ENCODE assay signal across 8 cellular contexts in genomic region chr10:118958984-118959916, GRCh38.
DNase-seq lines count a peak whose midpoint lies in the region; ATAC-seq, FAIRE-seq and TF ChIP-seq lines count a peak whose summit lies in the region.

No MANE protein-coding gene starts in this region.

- H2BK12ac ChIP-seq in mesenchymal stem cell (ENCODE audit: low read length in 2 of 2), result peak overlapping the region; percentile 49 to 86

- no peaks in the 10 kb centered on the region for H3K9me2 ChIP-seq in Loucy (replicated peaks; ENCODE audit: low read depth, low read length)

- no peak overlapping the region for H2AK5ac ChIP-seq in mesenchymal stem cell (ENCODE audit: low read length, severe bottlenecking)

- TF ChIP-seq CTCF in AG04449 (IDR thresholded peaks at IDR 0.05; ENCODE audit: insufficient read depth, low read length, missing control alignments) (no peak), Loucy (conservative IDR thresholded peaks at IDR 0.05; ENCODE audit: low read length) (no peak), bronchial epithelial cell (IDR thresholded peaks at IDR 0.05; ENCODE audit: insufficient read depth, low read length, severe bottlenecking) (no peak), brain microvascular endothelial cell (IDR thresholded peaks at IDR 0.05; ENCODE audit: low read depth, low read length, missing control alignments) (no peak)

- H3K27me3 ChIP-seq in Loucy (ENCODE audit: insufficient read depth, low read length, poor library complexity, severe bottlenecking) (no peaks in the 10 kb centered on the region), bronchial epithelial cell (ENCODE audit: control insufficient read depth, insufficient read depth, low read length) (no peaks in the 10 kb centered on the region), mesenchymal stem cell (ENCODE audit: control insufficient read depth in 1 of 2, insufficient read depth in 1 of 2, low read length in 2 of 2) (peaks cover 0 to 6% of the 10 kb centered on the region in 2 experiments), brain microvascular endothelial cell (replicated peaks) (no peaks in the 10 kb centered on the region)

- H3K4me3 ChIP-seq in AG04449 (ENCODE audit: low read depth, low read length) (no peak overlapping the region), Loucy (ENCODE audit: low read length, poor library complexity, severe bottlenecking) (no peak overlapping the region), bronchial epithelial cell (ENCODE audit: low read depth, low read length) (no peak overlapping the region), mesenchymal stem cell (ENCODE audit: insufficient read depth in 1 of 2, low read depth in 1 of 2, low read length in 2 of 2) (peak overlapping the region in 1 of 2 experiments; percentile 65), brain microvascular endothelial cell (ENCODE audit: low read depth, low read length) (no peak overlapping the region)

- DNase-seq in AG04449 (ENCODE audit: low read depth, low spot score) (peak; percentile 5), bronchial epithelial cell (ENCODE audit: low read depth) (peak; percentile 76), mesenchymal stem cell (peak; percentile 49), COLO668 (lab: John Stamatoyannopoulos, UW; ENCODE audit: unreplicated experiment) (no peak), brain microvascular endothelial cell (no peak)

- no peak overlapping the region for H3K9ac ChIP-seq in Loucy (ENCODE audit: low read depth, low read length, poor library complexity, severe bottlenecking)
- H3K9ac ChIP-seq in mesenchymal stem cell (ENCODE audit: low read length), result peak overlapping the region; percentile 66

- H3K79me2 ChIP-seq in Loucy (ENCODE audit: insufficient read depth, low read length), result no peaks in the 10 kb centered on the region

- H3K23ac ChIP-seq in mesenchymal stem cell (ENCODE audit: low read length in 2 of 2), result no peak overlapping the region

- H4K20me1 ChIP-seq in Loucy (ENCODE audit: insufficient read depth, low read length, poor library complexity, severe bottlenecking), result no peaks in the 10 kb centered on the region

- no peak overlapping the region for H2AFZ ChIP-seq in Loucy (ENCODE audit: low read length)
- H2AFZ ChIP-seq in mesenchymal stem cell (ENCODE audit: low read depth, low read length), result no peak overlapping the region

- ATAC-seq in HG03097 (IDR thresholded peaks at IDR 0.05; ENCODE audit: low FRiP score, unreplicated experiment) (no peak), GM19328 (IDR thresholded peaks at IDR 0.05; ENCODE audit: unreplicated experiment) (no peak)

- H3K14ac ChIP-seq in mesenchymal stem cell (ENCODE audit: low read length in 2 of 2), result no peak overlapping the region

- H3K27ac ChIP-seq in mesenchymal stem cell (ENCODE audit: low read length, poor library complexity, severe bottlenecking) (no peak overlapping the region), brain microvascular endothelial cell (no peak overlapping the region)

- FAIRE-seq in bronchial epithelial cell (lab: Jason Lieb, UNC), result peak; percentile 83

- H3K79me1 ChIP-seq in mesenchymal stem cell (replicated peaks; ENCODE audit: low read length, poor library complexity, severe bottlenecking), result no peaks in the 10 kb centered on the region

- POLR2A ChIA-PET in AG04449 (lab: Yijun Ruan, JAX), result interaction anchor here (0.6 kb wide), 1 partner anchor 9 kb away, joined by 4 read pairs; no protein-coding TSS in a partner anchor

- in situ Hi-C loops in brain microvascular endothelial cell (cut with HindIII; ENCODE audit: low pct_ligation_motif_present, low sequenced_read_pairs), result no loop called here

- H4K91ac ChIP-seq in mesenchymal stem cell (ENCODE audit: low read length), result peak overlapping the region; percentile 75

- H3K4me1 ChIP-seq in Loucy (ENCODE audit: insufficient read depth, low read length, poor library complexity, severe bottlenecking), result no peaks in the 10 kb centered on the region
- H3K4me1 ChIP-seq in mesenchymal stem cell (ENCODE audit: control insufficient read depth, insufficient read depth, low read depth, low read length), result peaks cover 10% of the 10 kb centered on the region

- no peak overlapping the region for H2BK5ac ChIP-seq in mesenchymal stem cell (ENCODE audit: low read depth, low read length, poor library complexity, severe bottlenecking)

- peak overlapping the region; percentile 45 to 87 for H3K18ac ChIP-seq in mesenchymal stem cell (ENCODE audit: low read depth in 1 of 2, low read length in 2 of 2)

- H2BK15ac ChIP-seq in mesenchymal stem cell (ENCODE audit: low read depth, poor library complexity, severe bottlenecking), result no peak overlapping the region

- 59% methylated on average over 5 of the region's 10 CpGs for WGBS in mesenchymal stem cell

- peak overlapping the region in 1 of 2 experiments; percentile 32 for H3K4ac ChIP-seq in mesenchymal stem cell (ENCODE audit: low read depth in 1 of 2, low read length in 2 of 2)

- CTCF ChIA-PET in AG04449 (lab: Yijun Ruan, JAX), result no interaction called here

- no peaks in the 10 kb centered on the region for H3F3A ChIP-seq in Loucy (ENCODE audit: low read depth)

- H3K9me3 ChIP-seq in Loucy (ENCODE audit: insufficient read depth, low read depth, low read length), result no peaks in the 10 kb centered on the region
- H3K9me3 ChIP-seq in mesenchymal stem cell (ENCODE audit: control insufficient read depth, low read length), result peaks cover 4% of the 10 kb centered on the region

- H3K36me3 ChIP-seq in Loucy (ENCODE audit: insufficient read depth, low read length) (no peaks in the 10 kb centered on the region), bronchial epithelial cell (ENCODE audit: control insufficient read depth, insufficient read depth, low read length) (no peaks in the 10 kb centered on the region), mesenchymal stem cell (ENCODE audit: control insufficient read depth in 1 of 2, insufficient read depth in 2 of 2, low read depth in 1 of 2, low read length in 2 of 2) (no peaks in the 10 kb centered on the region), brain microvascular endothelial cell (replicated peaks) (no peaks in the 10 kb centered on the region)

- no peak overlapping the region for H4K8ac ChIP-seq in mesenchymal stem cell (ENCODE audit: low read length)

- H3K4me2 ChIP-seq in Loucy (ENCODE audit: low read depth, low read length, poor library complexity, severe bottlenecking) (peak overlapping the region; percentile 23), mesenchymal stem cell (ENCODE audit: low read length, poor library complexity, severe bottlenecking) (peak overlapping the region; percentile 25)

- no peak overlapping the region for H2BK120ac ChIP-seq in mesenchymal stem cell (ENCODE audit: low read depth, low read length)

Comparison
In these comparisons a context has a peak if more than half of its experiments do, and no peak if none do; other contexts are left out.
1. DNase-seq: peak in AG04449 (single experiment), bronchial epithelial cell (single experiment) and mesenchymal stem cell (single experiment); none in COLO668 (single experiment) and brain microvascular endothelial cell (single experiment).